Comparison of ENCODE assay signal across 13 cellular contexts in the genomic region with DNA sequence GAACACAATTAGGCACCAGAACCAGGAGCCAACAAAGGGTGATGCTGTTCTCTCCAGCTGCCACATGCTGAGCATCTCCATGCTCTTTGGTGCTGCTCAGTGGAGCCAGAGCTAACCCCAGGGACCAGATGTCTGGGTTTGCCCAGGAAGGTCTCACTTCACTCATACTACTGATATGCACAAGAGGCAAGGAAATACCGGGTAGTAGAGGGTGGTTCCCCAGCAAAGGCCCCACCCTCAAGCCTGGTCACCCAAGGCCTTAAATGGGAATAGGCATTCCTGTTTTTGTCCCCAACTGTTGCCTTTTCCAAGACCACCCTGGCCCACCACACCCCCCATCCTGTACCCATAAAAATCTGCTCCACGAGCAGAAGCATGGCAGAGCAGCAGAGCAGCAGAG.
DNase-seq lines count a peak whose midpoint lies in the region; ATAC-seq and TF ChIP-seq lines count a peak whose summit lies in the region.
"Had no signal": no experiment of that assay in that cellular context is flagged by ENCODE, and none has a peak within 500 bp of the region (broad histone marks: within the 10 kb centered on the region; RNA-seq: fewer than 3 reads in every experiment).

No MANE protein-coding gene starts in this region.

- no peak overlapping the region for H3K4me3 ChIP-seq in esophagus squamous epithelium
- no peak overlapping the region for H3K4me3 ChIP-seq in suprapubic skin
- H3K4me3 ChIP-seq: spleen had no signal

- TF ChIP-seq EP300 in suprapubic skin (IDR thresholded peaks at IDR 0.05): no peak

- no peaks in the 10 kb centered on the region for H3K27me3 ChIP-seq in esophagus squamous epithelium
- no peaks in the 10 kb centered on the region for H3K27me3 ChIP-seq in suprapubic skin
- H3K27me3 ChIP-seq: spleen had no signal

- intact Hi-C loops in esophagus squamous epithelium (cut with DNase I): no loop called here

- H3K9me3 ChIP-seq in esophagus squamous epithelium (no peaks in the 10 kb centered on the region), suprapubic skin (no peaks in the 10 kb centered on the region)

- H3K36me3 ChIP-seq in esophagus squamous epithelium (no peaks in the 10 kb centered on the region), suprapubic skin (no peaks in the 10 kb centered on the region)
- H3K36me3 ChIP-seq: spleen had no signal

- no peaks in the 10 kb centered on the region for H3K4me1 ChIP-seq in esophagus squamous epithelium
- no peaks in the 10 kb centered on the region for H3K4me1 ChIP-seq in suprapubic skin

- H3K27ac Mint-ChIP-seq in activated T-cell treated with anti-CD3 and anti-CD28 coated beads, Interleukin-2, amount 50 U/mL, for 24 hours: peak overlapping the region; percentile 74
- H3K27ac Mint-ChIP-seq in stimulated activated naive B cell treated with anti-CD40 and anti-IgM and Interleukin-4, amounts not matched to agents 10 μg/mL and 1 μg/mL and 100 μg/mL, for 72 hours: peak overlapping the region; percentile 95
- no peak overlapping the region for H3K27ac Mint-ChIP-seq in progenitor cell of endocrine pancreas

- WGBS in esophagus squamous epithelium, 2 donors: 67 to 86% methylated on average over 1 of the region's 2 CpGs
- WGBS in suprapubic skin: 90% methylated on average over 2 of the region's 2 CpGs

- TF ChIP-seq POLR2A in esophagus squamous epithelium (IDR thresholded peaks at IDR 0.05) (no peak), suprapubic skin (IDR thresholded peaks at IDR 0.05) (no peak)

- no peaks in the 10 kb centered on the region for H3K9me3 Mint-ChIP-seq in activated T-cell treated with anti-CD3 and anti-CD28 coated beads, Interleukin-2, amount 50 U/mL, for 24 hours
- peaks cover 3% of the 10 kb centered on the region in 2 donors for H3K9me3 Mint-ChIP-seq in stimulated activated naive B cell treated with anti-CD40 and anti-IgM and Interleukin-4, amounts not matched to agents 10 μg/mL and 1 μg/mL and 100 μg/mL, for 72 hours
- H3K9me3 Mint-ChIP-seq in progenitor cell of endocrine pancreas (ENCODE audit: low read depth): peaks cover 7% of the 10 kb centered on the region

- H3K27ac ChIP-seq in esophagus squamous epithelium: no peak overlapping the region
- no peak overlapping the region for H3K27ac ChIP-seq in suprapubic skin

- no peak for DNase-seq in activated T-cell treated with anti-CD3 and anti-CD28 coated beads, Interleukin-2, amount 50 U/mL, for 24 hours
- DNase-seq in activated T-cell treated with anti-CD3 and anti-CD28 coated beads, Interleukin-2, amount 50 U/mL, for 48 hours: no peak
- DNase-seq in stimulated activated naive B cell treated with anti-CD40 and anti-IgM and Interleukin-4, amounts not matched to agents 10 μg/mL and 1 μg/mL and 100 μg/mL, for 72 hours: peak; percentile 47
- DNase-seq in esophagus squamous epithelium (lab: John Stamatoyannopoulos, UW) (no peak), progenitor cell of endocrine pancreas (ENCODE audit: low spot score, unreplicated experiment) (no peak), suprapubic skin (ENCODE audit: low spot score in 2 of 2) (no peak)
- DNase-seq: naive thymus-derived CD8-positive, alpha-beta T cell; NCI-H2171 treated with DMSO at 0.1 percent for 48 hours; spleen had no signal

- H3K27me3 Mint-ChIP-seq in activated T-cell treated with anti-CD3 and anti-CD28 coated beads, Interleukin-2, amount 50 U/mL, for 24 hours: no peaks in the 10 kb centered on the region
- no peaks in the 10 kb centered on the region for H3K27me3 Mint-ChIP-seq in stimulated activated naive B cell treated with anti-CD40 and anti-IgM and Interleukin-4, amounts not matched to agents 10 μg/mL and 1 μg/mL and 100 μg/mL, for 72 hours
- peaks cover 22% of the 10 kb centered on the region for H3K27me3 Mint-ChIP-seq in progenitor cell of endocrine pancreas
- H3K27me3 Mint-ChIP-seq: naive thymus-derived CD8-positive, alpha-beta T cell had no signal

- H3K4me3 Mint-ChIP-seq in activated T-cell treated with anti-CD3 and anti-CD28 coated beads, Interleukin-2, amount 50 U/mL, for 24 hours: no peak overlapping the region
- H3K4me3 Mint-ChIP-seq in stimulated activated naive B cell treated with anti-CD40 and anti-IgM and Interleukin-4, amounts not matched to agents 10 μg/mL and 1 μg/mL and 100 μg/mL, for 72 hours: no peak overlapping the region
- no peak overlapping the region for H3K4me3 Mint-ChIP-seq in progenitor cell of endocrine pancreas (ENCODE audit: low read depth)
- H3K4me3 Mint-ChIP-seq: brain; naive thymus-derived CD8-positive, alpha-beta T cell had no signal

- TF ChIP-seq CTCF in esophagus squamous epithelium (IDR thresholded peaks at IDR 0.05): no peak
- no peak for TF ChIP-seq CTCF in progenitor cell of endocrine pancreas (IDR thresholded peaks at IDR 0.05; ENCODE audit: unreplicated experiment)
- no peak for TF ChIP-seq CTCF in suprapubic skin (IDR thresholded peaks at IDR 0.05)

- peaks cover 43% of the 10 kb centered on the region for H3K4me1 Mint-ChIP-seq in activated T-cell treated with anti-CD3 and anti-CD28 coated beads, Interleukin-2, amount 50 U/mL, for 24 hours (ENCODE audit: low read depth)
- peaks cover 43 to 52% of the 10 kb centered on the region in 2 donors for H3K4me1 Mint-ChIP-seq in stimulated activated naive B cell treated with anti-CD40 and anti-IgM and Interleukin-4, amounts not matched to agents 10 μg/mL and 1 μg/mL and 100 μg/mL, for 72 hours
- H3K4me1 Mint-ChIP-seq in progenitor cell of endocrine pancreas (ENCODE audit: low read depth): no peaks in the 10 kb centered on the region

- no peaks in the 10 kb centered on the region for H3K36me3 Mint-ChIP-seq in activated T-cell treated with anti-CD3 and anti-CD28 coated beads, Interleukin-2, amount 50 U/mL, for 24 hours (ENCODE audit: low read depth)
- no peaks in the 10 kb centered on the region for H3K36me3 Mint-ChIP-seq in stimulated activated naive B cell treated with anti-CD40 and anti-IgM and Interleukin-4, amounts not matched to agents 10 μg/mL and 1 μg/mL and 100 μg/mL, for 72 hours
- no peaks in the 10 kb centered on the region for H3K36me3 Mint-ChIP-seq in progenitor cell of endocrine pancreas (ENCODE audit: insufficient read depth)
- H3K36me3 Mint-ChIP-seq: brain; naive thymus-derived CD8-positive, alpha-beta T cell had no signal

- peak; percentile 42 for ATAC-seq in GM21515 (IDR thresholded peaks at IDR 0.05; ENCODE audit: unreplicated experiment)
- ATAC-seq in HG03575 (IDR thresholded peaks at IDR 0.05; ENCODE audit: extremely low read depth, insufficient number of reproducible peaks, low FRiP score, unreplicated experiment): peak; percentile 52
- peak; percentile 86 to 93 for ATAC-seq in stimulated activated naive B cell treated with anti-CD40 and anti-IgM and Interleukin-4, amounts not matched to agents 10 μg/mL and 1 μg/mL and 100 μg/mL, for 72 hours (replicated peaks)
- ATAC-seq: naive thymus-derived CD8-positive, alpha-beta T cell; Panc1 had no signal
